Comparison of ENCODE assay signal across 8 cellular contexts in genomic region chr9:121201045-121201737, GRCh38. TPM values are rescaled to one million over a fixed set of nuclear protein-coding genes. Genes with fewer than 3 reads are reported as not detected.
DNase-seq lines count a peak whose midpoint lies in the region; ATAC-seq, FAIRE-seq and TF ChIP-seq lines count a peak whose summit lies in the region.

No MANE protein-coding gene starts in this region.

- no peaks in the 10 kb centered on the region for H3K9me3 ChIP-seq in left lung

- peak; percentile 24 for ATAC-seq in HG03159 (IDR thresholded peaks at IDR 0.05; ENCODE audit: unreplicated experiment)
- peak; percentile 42 for ATAC-seq in left lung

- H3K4me1 ChIP-seq in left lung, result peaks cover 30 to 50% of the 10 kb centered on the region in 2 donors

- H3K27ac ChIP-seq in left lung, result peak overlapping the region; percentile 92 to 95

- intact Hi-C loops in left lung (cut with DNase I), result no loop called here

- H3K36me3 ChIP-seq in left lung, result no peaks in the 10 kb centered on the region

- DNase-seq in SKM-1 treated with dmso at 0.1 percent for 144 hours (lab: John Stamatoyannopoulos, UW; ENCODE audit: unreplicated experiment) (peak; percentile 17), SKM-1 (lab: John Stamatoyannopoulos, UW; ENCODE audit: unreplicated experiment) (no peak), cardiac fibroblast (ENCODE audit: low read depth in 2 of 2) (peak in 1 of 2 donors; percentile 20), left lung (peak; percentile 40 to 92), D721Med (ENCODE audit: insufficient read length, low spot score) (no peak)
- DNase-seq in stimulated activated CD4-positive, alpha-beta T cell treated with anti-CD3 and anti-CD28 coated beads, TNF-alpha, amount 100 ng/mL, for 1 hour (ENCODE audit: low read depth in 3 of 3, low spot score in 1 of 3), result peak; percentile 1 to 31 (median 10)

- TF ChIP-seq CTCF in WI38 (IDR thresholded peaks at IDR 0.05; ENCODE audit: low read depth, low read length), result no peak
- no peak for TF ChIP-seq CTCF in cardiac fibroblast (IDR thresholded peaks at IDR 0.05; ENCODE audit: low read depth, low read length)
- TF ChIP-seq CTCF in left lung (IDR thresholded peaks at IDR 0.05), result no peak
- TF ChIP-seq CTCF in D721Med (IDR thresholded peaks at IDR 0.05; ENCODE audit: insufficient read depth, missing control alignments), result no peak

- H3K4me3 ChIP-seq in WI38 (ENCODE audit: low read depth, low read length), result peak overlapping the region; percentile 88
- peak overlapping the region; percentile 74 to 95 for H3K4me3 ChIP-seq in cardiac fibroblast (replicated peaks in 1 of 2; ENCODE audit: low read depth in 2 of 2, low read length in 2 of 2)
- H3K4me3 ChIP-seq in left lung, result peak overlapping the region; percentile 66 to 77

- no peak for FAIRE-seq in D721Med (lab: Jason Lieb, UNC)

- H3K27me3 ChIP-seq in left lung, result no peaks in the 10 kb centered on the region

RNA-seq across cellular contexts. Expression of gene RAB14, which starts 0.5 kb away (rescaled TPM):
- total RNA-seq in left lung, result 100 to 1,000 TPM in 1 of 2 donors, 10 to 100 TPM in 1; 94.1 to 111 TPM

Comparison
In these comparisons a context has a peak if more than half of its experiments do, and no peak if none do; other contexts are left out.
1. DNase-seq: peak in SKM-1 treated with dmso at 0.1 percent for 144 hours (single experiment), left lung (2 of 2) and stimulated activated CD4-positive, alpha-beta T cell treated with anti-CD3 and anti-CD28 coated beads, TNF-alpha, amount 100 ng/mL, for 1 hour (3 of 3); none in SKM-1 (single experiment) and D721Med (single experiment).
2. Peak in every context shown above with its lines, with median percentiles within 50 percentile points of each other: H3K4me3 ChIP-seq.